1 cellular context compared by ENCODE assay signal in genomic region chr5:149869266-149869875, GRCh38.
TF ChIP-seq lines count a peak whose summit lies in the region.

No MANE protein-coding gene starts in this region.

TF ChIP-seq in WTC11, 78 proteins besides CTCF, POLR2A, EP300 and RAD21 (continued from another document):
- no peak for TF ChIP-seq USF2 (CRISPR knock-in tag; IDR thresholded peaks at IDR 0.05)
TF ChIP-seq in WTC11: peak in this region for 0.
